ENCODE assay signal across 33 cellular contexts in genomic region chr17:53792997-53793396, GRCh38. TPM values are rescaled to one million over a fixed set of nuclear protein-coding genes. Genes with fewer than 3 reads are reported as not detected.
"Had no signal": no experiment of that assay in that cellular context is flagged by ENCODE, and none has a peak within 500 bp of the region (broad histone marks: within the 10 kb centered on the region; RNA-seq: fewer than 3 reads in every experiment).

No MANE protein-coding gene starts in this region.

- H3K4me1 ChIP-seq: colonic mucosa, heart right ventricle, lower lobe of right lung, prostate gland, sigmoid colon, stomach, thyroid gland had no signal

- DNase-seq: colonic mucosa; effector CD8-positive, alpha-beta T cell; endodermal cell; foreskin fibroblast; glutamatergic neuron; heart right ventricle; hippocampal formation; kidney glomerular epithelial cell; left colon; left ventricle myocardium superior; lower lobe of right lung; natural killer cell; right cardiac atrium; sigmoid colon; stimulated activated CD4-positive, alpha-beta T cell treated with anti-CD3 and anti-CD28 coated beads, Interleukin-2, amount 100 ng/mL, for 24 hours; stimulated activated CD4-positive, alpha-beta T cell treated with anti-CD3 and anti-CD28 coated beads, Interleukin-4, amount 100 ng/mL, for 24 hours; stimulated activated naive CD4-positive, alpha-beta T cell treated with Interleukin-2 at 50 U/mL for 16 hours; stomach; thyroid gland had no signal

- H3K36me3 ChIP-seq: colonic mucosa, heart right ventricle, lower lobe of right lung, prostate gland, sigmoid colon, stomach, thyroid gland had no signal

- H3K4me3 ChIP-seq: colonic mucosa, heart right ventricle, lower lobe of right lung, prostate gland, sigmoid colon, skin epidermis, stomach, thyroid gland had no signal

- FAIRE-seq: islet of Langerhans had no signal

- H3K9me3 ChIP-seq: colonic mucosa, heart right ventricle, lower lobe of right lung, prostate gland, thyroid gland had no signal

- H3K27ac ChIP-seq: colonic mucosa, epithelial cell of prostate, heart right ventricle, lower lobe of right lung, prostate gland, sigmoid colon, skin epidermis, stomach, thyroid gland had no signal

- H3K27me3 ChIP-seq: colonic mucosa, heart right ventricle, sigmoid colon, stomach, thyroid gland had no signal

- ATAC-seq: esophagus mucosa; left colon; left ventricle myocardium superior; natural killer cell; right cardiac atrium; stimulated activated effector memory CD8-positive, alpha-beta T cell treated with anti-CD3 and anti-CD28 coated beads, Interleukin-12 subunit alpha, Interleukin-12 subunit beta, amount 100 ng/mL, for 72 hours had no signal

RNA-seq across cellular contexts. Expression of gene KIF2B, which starts 29.7 kb away (rescaled TPM):
- total RNA-seq: chondrocyte, colonic mucosa, endodermal cell, esophagus mucosa, heart right ventricle, left colon, left ventricle myocardium superior, lower lobe of right lung, mesenteric fat pad, natural killer cell, osteoblast, renal cortical epithelial cell, right cardiac atrium, sigmoid colon, stomach, subcutaneous adipose tissue, temporal lobe, urinary bladder had no signal
- polyA plus RNA-seq: heart right ventricle, neural cell, right cardiac atrium, sigmoid colon, stomach, urinary bladder had no signal
